Comparison of ENCODE assay signal across 1 cellular context in genomic region chr4:153218961-153219360, GRCh38.
TF ChIP-seq lines count a peak whose summit lies in the region.

No MANE protein-coding gene starts in this region.

TF ChIP-seq in HepG2, 621 proteins besides CTCF, POLR2A, EP300 and RAD21 (continued from another document):
- TF ChIP-seq ARID5B (CRISPR knock-in tag; IDR thresholded peaks at IDR 0.05) = peak; percentile 51
- TF ChIP-seq CREB1 (IDR thresholded peaks at IDR 0.05) = no peak
- TF ChIP-seq CREB1 (CRISPR knock-in tag; IDR thresholded peaks at IDR 0.05) = 0 out of 2 replicates have a peak, but pooled peaks have one; percentile 15
- TF ChIP-seq MAFG (CRISPR knock-in tag; IDR thresholded peaks at IDR 0.05) = no peak
- no peak for TF ChIP-seq MAX (IDR thresholded peaks at IDR 0.05)
- no peak for TF ChIP-seq RAD51 (IDR thresholded peaks at IDR 0.05; ENCODE audit: borderline replicate concordance)
- TF ChIP-seq RARG (CRISPR knock-in tag; IDR thresholded peaks at IDR 0.05; ENCODE audit: low read depth) = no peak
- no peak for TF ChIP-seq FOXA1 (IDR thresholded peaks at IDR 0.05)
- peak; percentile 53 for TF ChIP-seq FOXA1 (CRISPR knock-in tag; IDR thresholded peaks at IDR 0.05)
- TF ChIP-seq RNF2 (conservative IDR thresholded peaks at IDR 0.05; ENCODE audit: low read depth) = no peak
- TF ChIP-seq HNF1A (IDR thresholded peaks at IDR 0.05; ENCODE audit: low read depth) = no peak
- no peak for TF ChIP-seq HNF1A (CRISPR knock-in tag; IDR thresholded peaks at IDR 0.05; ENCODE audit: borderline replicate concordance)
- peak; percentile 42; the same call in 1 of the 2 replicates for TF ChIP-seq FOXA3 (CRISPR knock-in tag; IDR thresholded peaks at IDR 0.05)
